17 cellular contexts compared by ENCODE assay signal in the genomic region with DNA sequence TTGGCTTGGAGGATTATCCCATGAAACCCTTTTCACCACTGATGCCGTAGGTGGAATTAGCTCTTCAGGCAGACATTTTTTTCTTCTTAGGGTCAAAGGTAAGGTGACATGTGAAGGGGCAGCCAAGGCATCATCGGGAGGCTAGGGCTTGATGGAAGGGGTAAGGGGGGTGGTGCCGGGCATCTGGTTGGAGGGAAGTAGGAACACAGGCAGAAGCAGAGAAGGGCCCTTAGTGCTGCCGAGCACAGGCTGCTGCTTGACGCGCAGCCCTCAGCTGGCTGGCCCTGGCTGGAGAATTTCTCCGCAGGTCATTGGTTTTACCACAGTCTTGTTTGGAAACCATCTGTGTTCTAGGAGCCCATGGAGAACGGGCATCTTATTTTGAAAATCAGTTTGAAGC. TPM values are rescaled to one million over a fixed set of nuclear protein-coding genes. Genes with fewer than 3 reads are reported as not detected.
DNase-seq lines count a peak whose midpoint lies in the region; ATAC-seq, FAIRE-seq and TF ChIP-seq lines count a peak whose summit lies in the region.
"Had no signal": no experiment of that assay in that cellular context is flagged by ENCODE, and none has a peak within 500 bp of the region (broad histone marks: within the 10 kb centered on the region; RNA-seq: fewer than 3 reads in every experiment).

No MANE protein-coding gene starts in this region.

- intact Hi-C loops in Panc1 (cut with micrococcal nuclease; ENCODE audit: unreplicated experiment): no loop called here

- no peak overlapping the region for H3K4me2 ChIP-seq in smooth muscle cell

- WGBS in smooth muscle cell (ENCODE audit: low lambda C conversion rate): 83% methylated on average over 8 of the region's 8 CpGs

- no peak for TF ChIP-seq POLR2A in GM12892 (IDR thresholded peaks at IDR 0.05; ENCODE audit: low read depth, low read length)
- no peak for TF ChIP-seq POLR2A in Peyer's patch (IDR thresholded peaks at IDR 0.05)

- TF ChIP-seq CTCF in Panc1 (IDR thresholded peaks at IDR 0.05) (no peak), smooth muscle cell (IDR thresholded peaks at IDR 0.05; ENCODE audit: borderline replicate concordance, insufficient read depth, poor library complexity, severe bottlenecking) (no peak), Peyer's patch (IDR thresholded peaks at IDR 0.05) (no peak)

- H4K20me1 ChIP-seq in smooth muscle cell (ENCODE audit: low read depth): no peaks in the 10 kb centered on the region

- H3K36me3 ChIP-seq in Panc1 (ENCODE audit: control insufficient read depth, insufficient read depth, low read length): no peaks in the 10 kb centered on the region
- no peaks in the 10 kb centered on the region for H3K36me3 ChIP-seq in smooth muscle cell (ENCODE audit: low read depth)
- H3K36me3 ChIP-seq in Peyer's patch: no peaks in the 10 kb centered on the region
- H3K36me3 ChIP-seq: spleen had no signal

- peaks cover 70% of the 10 kb centered on the region for H3K4me1 ChIP-seq in Panc1 (ENCODE audit: control insufficient read depth, insufficient read depth, low read length)
- peaks cover 23% of the 10 kb centered on the region for H3K4me1 ChIP-seq in smooth muscle cell (ENCODE audit: low read depth)
- H3K4me1 ChIP-seq in Peyer's patch: peaks cover 0 to 23% (median 4%) of the 10 kb centered on the region in 4 donors

- H3K27ac ChIP-seq in Panc1 (ENCODE audit: low read length) (peak overlapping the region; percentile 92), smooth muscle cell (ENCODE audit: low read depth) (peak overlapping the region; percentile 77), Peyer's patch (peak overlapping the region in 2 of 4 donors; percentile 1 to 23)
- H3K27ac ChIP-seq: spleen, testis had no signal

- no peaks in the 10 kb centered on the region for H3K9me3 ChIP-seq in Panc1 (ENCODE audit: control insufficient read depth, insufficient read depth, low read depth, low read length)
- H3K9me3 ChIP-seq in smooth muscle cell (replicated peaks; ENCODE audit: low read depth): no peaks in the 10 kb centered on the region
- H3K9me3 ChIP-seq in Peyer's patch: no peaks in the 10 kb centered on the region
- H3K9me3 ChIP-seq: spleen, testis had no signal

- CTCF ChIA-PET in Panc1 (lab: Charles Lee): no interaction called here

- DNase-seq in DMS53 (lab: John Stamatoyannopoulos, UW) (peak; percentile 21), DMS53 treated with DMSO at 0.1 percent for 48 hours (lab: John Stamatoyannopoulos, UW; ENCODE audit: unreplicated experiment) (no peak), Panc1 (ENCODE audit: low read depth, low spot score) (no peak), left kidney (ENCODE audit: low read depth, low spot score) (peak; percentile 71), smooth muscle cell (lab: John Stamatoyannopoulos, UW; ENCODE audit: unreplicated experiment) (no peak), GM12892 (ENCODE audit: insufficient read length) (no peak), Peyer's patch (no peak)
- DNase-seq in activated CD4-positive, alpha-beta T cell treated with anti-CD3 and anti-CD28 coated beads, Interleukin-2, amount 50 U/mL, for 4 hours: no peak
- DNase-seq: 8988T; activated naive CD8-positive, alpha-beta T cell treated with anti-CD3 and anti-CD28 coated beads, Interleukin-2, amount 10 ng/mL, durations not matched to agents 7 days and 5 days; COR-L47; Karpas-422; naive thymus-derived CD4-positive, alpha-beta T cell; spleen; testis had no signal

- no peak overlapping the region for H3K4me3 ChIP-seq in Panc1 (ENCODE audit: low read depth in 2 of 2, low read length in 2 of 2)
- H3K4me3 ChIP-seq in smooth muscle cell: no peak overlapping the region
- no peak overlapping the region for H3K4me3 ChIP-seq in Peyer's patch
- H3K4me3 ChIP-seq: coronary artery, spleen, testis had no signal

- no TSS peak for BruUV-seq in Panc1 (replicated peaks; lab: Mats Ljungman, UMichigan)

- in situ Hi-C loops in Panc1 (cut with HindIII; ENCODE audit: low pct_unique_long_range_greater_than_20kb, low sequenced_read_pairs): no loop called here

- peaks cover 13% of the 10 kb centered on the region for H3F3A ChIP-seq in smooth muscle cell (ENCODE audit: low read depth)

- H3K27me3 ChIP-seq in Panc1 (ENCODE audit: control insufficient read depth, insufficient read depth, low read length): no peaks in the 10 kb centered on the region
- H3K27me3 ChIP-seq in smooth muscle cell (ENCODE audit: low read depth): no peaks in the 10 kb centered on the region
- no peaks in the 10 kb centered on the region for H3K27me3 ChIP-seq in Peyer's patch
- H3K27me3 ChIP-seq: spleen, testis had no signal

- POLR2A ChIA-PET in Panc1 (lab: Charles Lee): interaction anchor here (0.5 kb wide), 1 partner anchor 68 kb away, joined by 8 read pairs; the partner anchor contains the start of gene REV3L

- no peak overlapping the region for H2AFZ ChIP-seq in smooth muscle cell (ENCODE audit: low read depth)

- FAIRE-seq in GM12892 (lab: Jason Lieb, UNC): no peak
- FAIRE-seq: TTC549 had no signal

- H3K9ac ChIP-seq in smooth muscle cell (ENCODE audit: low read depth): no peak overlapping the region

- H3K79me2 ChIP-seq in smooth muscle cell (ENCODE audit: low read depth): no peaks in the 10 kb centered on the region

- 0 out of 2 replicates have a peak, but pooled peaks have one; percentile 10 for ATAC-seq in Panc1
- ATAC-seq: naive thymus-derived CD4-positive, alpha-beta T cell had no signal

RNA-seq across cellular contexts. Expression of gene TRAF3IP2, which starts 54.7 kb away (rescaled TPM):
- 43.3 TPM for total RNA-seq in Panc1 (2021; ENCODE audit: unreplicated experiment)
- 27.5 TPM for polyA plus RNA-seq in Panc1 (2012; ENCODE audit: insufficient read length)
- total RNA-seq in smooth muscle cell: 13.1 and 21.2 TPM in 2 replicates
- polyA plus RNA-seq in smooth muscle cell: 10.2 and 17.1 TPM in 2 replicates
- 18.3 TPM for polyA plus RNA-seq in GM12892 (2012; ENCODE audit: missing spikeins)
- total RNA-seq in Peyer's patch: 10 to 100 TPM; 34.3 to 61.1 (median 39.1) TPM

Comparison
In these comparisons a context has a peak if more than half of its experiments do, and no peak if none do; other contexts are left out.
1. DNase-seq: peak in DMS53 (single experiment) and left kidney (single experiment); none in DMS53 treated with DMSO at 0.1 percent for 48 hours (single experiment), Panc1 (single experiment), smooth muscle cell (single experiment), GM12892 (single experiment), Peyer's patch (0 of 3) and activated CD4-positive, alpha-beta T cell treated with anti-CD3 and anti-CD28 coated beads, Interleukin-2, amount 50 U/mL, for 4 hours (0 of 2).